1 cellular context compared by ENCODE assay signal in the genomic region with DNA sequence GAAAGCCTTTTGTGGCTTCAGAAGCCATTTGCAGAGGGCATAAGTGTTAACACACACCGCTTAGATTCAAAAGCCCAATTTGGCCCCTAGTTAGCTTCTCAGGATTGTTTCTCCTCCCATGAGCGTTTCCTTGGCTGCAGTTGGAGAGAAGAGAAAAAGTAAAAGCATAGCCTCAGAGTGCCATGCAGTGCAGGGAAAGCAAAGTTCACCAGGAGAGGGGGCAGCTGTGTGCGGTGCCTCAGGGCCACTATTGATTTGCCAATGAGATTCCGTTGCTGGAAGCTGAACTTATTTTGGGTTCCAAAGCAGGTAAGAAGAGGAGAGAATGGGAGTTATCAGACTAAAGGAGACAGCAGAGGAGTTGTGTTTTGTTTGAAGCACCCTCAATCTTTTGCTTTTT.
TF ChIP-seq lines count a peak whose summit lies in the region.

No MANE protein-coding gene starts in this region.

TF ChIP-seq in HepG2, 621 proteins besides CTCF, POLR2A, EP300 and RAD21 (continues in another document):
- TF ChIP-seq NCOA1 (CRISPR knock-in tag; IDR thresholded peaks at IDR 0.05) (no peak), ZNF24 (IDR thresholded peaks at IDR 0.05) (no peak), SMAD9 (CRISPR knock-in tag; IDR thresholded peaks at IDR 0.05) (no peak), KAT8 (CRISPR knock-in tag; IDR thresholded peaks at IDR 0.05) (0 out of 2 replicates have a peak, but pooled peaks have one; percentile 30), ATF7-NPFF (CRISPR knock-in tag; IDR thresholded peaks at IDR 0.05; ENCODE audit: low read depth) (0 out of 2 replicates have a peak, but pooled peaks have one; percentile 36), ZNF761 (CRISPR knock-in tag; conservative IDR thresholded peaks at IDR 0.05) (no peak), PPARG (CRISPR knock-in tag; conservative IDR thresholded peaks at IDR 0.05) (0 out of 2 replicates have a peak, but pooled peaks have one; percentile 53), RXRB (CRISPR knock-in tag; IDR thresholded peaks at IDR 0.05; ENCODE audit: borderline replicate concordance) (peak; percentile 55; the same call in 1 of the 2 replicates), HOXA7 (CRISPR knock-in tag; IDR thresholded peaks at IDR 0.05) (no peak), ZBTB7B (CRISPR knock-in tag; IDR thresholded peaks at IDR 0.05) (peak; percentile 54; the same call in 1 of the 2 replicates), ONECUT2 (CRISPR knock-in tag; IDR thresholded peaks at IDR 0.05) (peak; percentile 84), ZNF333 (CRISPR knock-in tag; IDR thresholded peaks at IDR 0.05; ENCODE audit: borderline replicate concordance) (no peak), ZNF550 (CRISPR knock-in tag; IDR thresholded peaks at IDR 0.05; ENCODE audit: borderline replicate concordance) (no peak), GATAD2A (CRISPR knock-in tag; IDR thresholded peaks at IDR 0.05) (peak; percentile 65; the same call in 1 of the 2 replicates), RFXAP (CRISPR knock-in tag; IDR thresholded peaks at IDR 0.05; ENCODE audit: borderline replicate concordance) (no peak), BCL6 (CRISPR knock-in tag; IDR thresholded peaks at IDR 0.05) (peak; percentile 55), YEATS4 (CRISPR knock-in tag; IDR thresholded peaks at IDR 0.05; ENCODE audit: borderline replicate concordance) (no peak), CREB1 (IDR thresholded peaks at IDR 0.05) (no peak), CREB1 (CRISPR knock-in tag; IDR thresholded peaks at IDR 0.05) (no peak), KDM3A (CRISPR knock-in tag; IDR thresholded peaks at IDR 0.05; ENCODE audit: low read depth) (peak; percentile 26; the same call in 1 of the 2 replicates), AHR (CRISPR knock-in tag; IDR thresholded peaks at IDR 0.05) (no peak), NFIB (CRISPR knock-in tag; IDR thresholded peaks at IDR 0.05; ENCODE audit: borderline replicate concordance) (no peak), HDAC1 (CRISPR knock-in tag; IDR thresholded peaks at IDR 0.05) (0 out of 2 replicates have a peak, but pooled peaks have one; percentile 7), STAT5B (CRISPR knock-in tag; IDR thresholded peaks at IDR 0.05) (no peak), HNF4A (CRISPR knock-in tag; IDR thresholded peaks at IDR 0.05) (peak; percentile 76), PLRG1 (conservative IDR thresholded peaks at IDR 0.05) (no peak), LCORL (IDR thresholded peaks at IDR 0.05) (no peak), LCORL (CRISPR knock-in tag; IDR thresholded peaks at IDR 0.05) (peak; percentile 71; the same call in 1 of the 2 replicates), ZKSCAN8 (CRISPR knock-in tag; IDR thresholded peaks at IDR 0.05; ENCODE audit: borderline replicate concordance) (0 out of 2 replicates have a peak, but pooled peaks have one; percentile 38), ZNF644 (CRISPR knock-in tag; IDR thresholded peaks at IDR 0.05; ENCODE audit: low read depth) (peak; percentile 66; the same call in 1 of the 2 replicates), MIXL1 (CRISPR knock-in tag; IDR thresholded peaks at IDR 0.05) (0 out of 2 replicates have a peak, but pooled peaks have one; percentile 41), SAP130 (CRISPR knock-in tag; IDR thresholded peaks at IDR 0.05; ENCODE audit: low read depth) (peak; percentile 32), POGZ (CRISPR knock-in tag; IDR thresholded peaks at IDR 0.05) (peak; percentile 27; the same call in 1 of the 2 replicates), ZMYM4 (CRISPR knock-in tag; IDR thresholded peaks at IDR 0.05) (peak; percentile 86), FOXO1 (CRISPR knock-in tag; IDR thresholded peaks at IDR 0.05) (0 out of 2 replicates have a peak, but pooled peaks have one; percentile 9), HDAC2 (CRISPR knock-in tag; IDR thresholded peaks at IDR 0.05) (peak; percentile 40; the same call in 1 of the 2 replicates), XRCC5 (optimal IDR thresholded peaks at IDR 0.05; ENCODE audit: low read length) (peak; percentile 53), ZNF790 (CRISPR knock-in tag; IDR thresholded peaks at IDR 0.05; ENCODE audit: borderline replicate concordance) (no peak), SMC3 (IDR thresholded peaks at IDR 0.05; ENCODE audit: low read length) (peak; percentile 70), ZNF12 (CRISPR knock-in tag; IDR thresholded peaks at IDR 0.05) (no peak), HOXA3 (CRISPR knock-in tag; IDR thresholded peaks at IDR 0.05) (peak; percentile 14; the same call in 1 of the 2 replicates)
- TF ChIP-seq, protein P1, sequence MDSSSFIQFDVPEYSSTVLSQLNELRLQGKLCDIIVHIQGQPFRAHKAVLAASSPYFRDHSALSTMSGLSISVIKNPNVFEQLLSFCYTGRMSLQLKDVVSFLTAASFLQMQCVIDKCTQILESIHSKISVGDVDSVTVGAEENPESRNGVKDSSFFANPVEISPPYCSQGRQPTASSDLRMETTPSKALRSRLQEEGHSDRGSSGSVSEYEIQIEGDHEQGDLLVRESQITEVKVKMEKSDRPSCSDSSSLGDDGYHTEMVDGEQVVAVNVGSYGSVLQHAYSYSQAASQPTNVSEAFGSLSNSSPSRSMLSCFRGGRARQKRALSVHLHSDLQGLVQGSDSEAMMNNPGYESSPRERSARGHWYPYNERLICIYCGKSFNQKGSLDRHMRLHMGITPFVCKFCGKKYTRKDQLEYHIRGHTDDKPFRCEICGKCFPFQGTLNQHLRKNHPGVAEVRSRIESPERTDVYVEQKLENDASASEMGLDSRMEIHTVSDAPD (CRISPR knock-in tag; IDR thresholded peaks at IDR 0.05) = no peak
- TF ChIP-seq, protein P2, sequence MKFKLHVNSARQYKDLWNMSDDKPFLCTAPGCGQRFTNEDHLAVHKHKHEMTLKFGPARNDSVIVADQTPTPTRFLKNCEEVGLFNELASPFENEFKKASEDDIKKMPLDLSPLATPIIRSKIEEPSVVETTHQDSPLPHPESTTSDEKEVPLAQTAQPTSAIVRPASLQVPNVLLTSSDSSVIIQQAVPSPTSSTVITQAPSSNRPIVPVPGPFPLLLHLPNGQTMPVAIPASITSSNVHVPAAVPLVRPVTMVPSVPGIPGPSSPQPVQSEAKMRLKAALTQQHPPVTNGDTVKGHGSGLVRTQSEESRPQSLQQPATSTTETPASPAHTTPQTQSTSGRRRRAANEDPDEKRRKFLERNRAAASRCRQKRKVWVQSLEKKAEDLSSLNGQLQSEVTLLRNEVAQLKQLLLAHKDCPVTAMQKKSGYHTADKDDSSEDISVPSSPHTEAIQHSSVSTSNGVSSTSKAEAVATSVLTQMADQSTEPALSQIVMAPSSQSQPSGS (CRISPR knock-in tag; IDR thresholded peaks at IDR 0.05) = 0 out of 2 replicates have a peak, but pooled peaks have one; percentile 38
- TF ChIP-seq, protein P3, sequence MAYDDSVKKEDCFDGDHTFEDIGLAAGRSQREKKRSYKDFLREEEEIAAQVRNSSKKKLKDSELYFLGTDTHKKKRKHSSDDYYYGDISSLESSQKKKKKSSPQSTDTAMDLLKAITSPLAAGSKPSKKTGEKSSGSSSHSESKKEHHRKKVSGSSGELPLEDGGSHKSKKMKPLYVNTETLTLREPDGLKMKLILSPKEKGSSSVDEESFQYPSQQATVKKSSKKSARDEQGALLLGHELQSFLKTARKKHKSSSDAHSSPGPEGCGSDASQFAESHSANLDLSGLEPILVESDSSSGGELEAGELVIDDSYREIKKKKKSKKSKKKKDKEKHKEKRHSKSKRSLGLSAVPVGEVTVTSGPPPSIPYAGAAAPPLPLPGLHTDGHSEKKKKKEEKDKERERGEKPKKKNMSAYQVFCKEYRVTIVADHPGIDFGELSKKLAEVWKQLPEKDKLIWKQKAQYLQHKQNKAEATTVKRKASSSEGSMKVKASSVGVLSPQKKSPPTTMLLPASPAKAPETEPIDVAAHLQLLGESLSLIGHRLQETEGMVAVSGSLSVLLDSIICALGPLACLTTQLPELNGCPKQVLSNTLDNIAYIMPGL (CRISPR knock-in tag; IDR thresholded peaks at IDR 0.05; ENCODE audit: borderline replicate concordance in 1 of 2, low read depth in 1 of 2) = 0 out of 4 replicates have a peak, but pooled peaks of 1 of the 2 experiments have one; percentile 44
- TF ChIP-seq, protein P4, sequence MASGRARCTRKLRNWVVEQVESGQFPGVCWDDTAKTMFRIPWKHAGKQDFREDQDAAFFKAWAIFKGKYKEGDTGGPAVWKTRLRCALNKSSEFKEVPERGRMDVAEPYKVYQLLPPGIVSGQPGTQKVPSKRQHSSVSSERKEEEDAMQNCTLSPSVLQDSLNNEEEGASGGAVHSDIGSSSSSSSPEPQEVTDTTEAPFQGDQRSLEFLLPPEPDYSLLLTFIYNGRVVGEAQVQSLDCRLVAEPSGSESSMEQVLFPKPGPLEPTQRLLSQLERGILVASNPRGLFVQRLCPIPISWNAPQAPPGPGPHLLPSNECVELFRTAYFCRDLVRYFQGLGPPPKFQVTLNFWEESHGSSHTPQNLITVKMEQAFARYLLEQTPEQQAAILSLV (CRISPR knock-in tag; IDR thresholded peaks at IDR 0.05; ENCODE audit: borderline replicate concordance) = no peak
- TF ChIP-seq, protein P5, sequence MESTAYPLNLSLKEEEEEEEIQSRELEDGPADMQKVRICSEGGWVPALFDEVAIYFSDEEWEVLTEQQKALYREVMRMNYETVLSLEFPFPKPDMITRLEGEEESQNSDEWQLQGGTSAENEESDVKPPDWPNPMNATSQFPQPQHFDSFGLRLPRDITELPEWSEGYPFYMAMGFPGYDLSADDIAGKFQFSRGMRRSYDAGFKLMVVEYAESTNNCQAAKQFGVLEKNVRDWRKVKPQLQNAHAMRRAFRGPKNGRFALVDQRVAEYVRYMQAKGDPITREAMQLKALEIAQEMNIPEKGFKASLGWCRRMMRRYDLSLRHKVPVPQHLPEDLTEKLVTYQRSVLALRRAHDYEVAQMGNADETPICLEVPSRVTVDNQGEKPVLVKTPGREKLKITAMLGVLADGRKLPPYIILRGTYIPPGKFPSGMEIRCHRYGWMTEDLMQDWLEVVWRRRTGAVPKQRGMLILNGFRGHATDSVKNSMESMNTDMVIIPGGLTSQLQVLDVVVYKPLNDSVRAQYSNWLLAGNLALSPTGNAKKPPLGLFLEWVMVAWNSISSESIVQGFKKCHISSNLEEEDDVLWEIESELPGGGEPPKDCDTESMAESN (CRISPR knock-in tag; conservative IDR thresholded peaks at IDR 0.05) = 0 out of 2 replicates have a peak, but pooled peaks have one; percentile 31
- TF ChIP-seq, protein P6, sequence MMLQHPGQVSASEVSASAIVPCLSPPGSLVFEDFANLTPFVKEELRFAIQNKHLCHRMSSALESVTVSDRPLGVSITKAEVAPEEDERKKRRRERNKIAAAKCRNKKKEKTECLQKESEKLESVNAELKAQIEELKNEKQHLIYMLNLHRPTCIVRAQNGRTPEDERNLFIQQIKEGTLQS (CRISPR knock-in tag; IDR thresholded peaks at IDR 0.05) = no peak
- TF ChIP-seq, protein P7, sequence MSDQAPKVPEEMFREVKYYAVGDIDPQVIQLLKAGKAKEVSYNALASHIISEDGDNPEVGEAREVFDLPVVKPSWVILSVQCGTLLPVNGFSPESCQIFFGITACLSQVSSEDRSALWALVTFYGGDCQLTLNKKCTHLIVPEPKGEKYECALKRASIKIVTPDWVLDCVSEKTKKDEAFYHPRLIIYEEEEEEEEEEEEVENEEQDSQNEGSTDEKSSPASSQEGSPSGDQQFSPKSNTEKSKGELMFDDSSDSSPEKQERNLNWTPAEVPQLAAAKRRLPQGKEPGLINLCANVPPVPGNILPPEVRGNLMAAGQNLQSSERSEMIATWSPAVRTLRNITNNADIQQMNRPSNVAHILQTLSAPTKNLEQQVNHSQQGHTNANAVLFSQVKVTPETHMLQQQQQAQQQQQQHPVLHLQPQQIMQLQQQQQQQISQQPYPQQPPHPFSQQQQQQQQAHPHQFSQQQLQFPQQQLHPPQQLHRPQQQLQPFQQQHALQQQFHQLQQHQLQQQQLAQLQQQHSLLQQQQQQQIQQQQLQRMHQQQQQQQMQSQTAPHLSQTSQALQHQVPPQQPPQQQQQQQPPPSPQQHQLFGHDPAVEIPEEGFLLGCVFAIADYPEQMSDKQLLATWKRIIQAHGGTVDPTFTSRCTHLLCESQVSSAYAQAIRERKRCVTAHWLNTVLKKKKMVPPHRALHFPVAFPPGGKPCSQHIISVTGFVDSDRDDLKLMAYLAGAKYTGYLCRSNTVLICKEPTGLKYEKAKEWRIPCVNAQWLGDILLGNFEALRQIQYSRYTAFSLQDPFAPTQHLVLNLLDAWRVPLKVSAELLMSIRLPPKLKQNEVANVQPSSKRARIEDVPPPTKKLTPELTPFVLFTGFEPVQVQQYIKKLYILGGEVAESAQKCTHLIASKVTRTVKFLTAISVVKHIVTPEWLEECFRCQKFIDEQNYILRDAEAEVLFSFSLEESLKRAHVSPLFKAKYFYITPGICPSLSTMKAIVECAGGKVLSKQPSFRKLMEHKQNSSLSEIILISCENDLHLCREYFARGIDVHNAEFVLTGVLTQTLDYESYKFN (CRISPR knock-in tag; conservative IDR thresholded peaks at IDR 0.05) = peak; percentile 75
- TF ChIP-seq, protein P8, sequence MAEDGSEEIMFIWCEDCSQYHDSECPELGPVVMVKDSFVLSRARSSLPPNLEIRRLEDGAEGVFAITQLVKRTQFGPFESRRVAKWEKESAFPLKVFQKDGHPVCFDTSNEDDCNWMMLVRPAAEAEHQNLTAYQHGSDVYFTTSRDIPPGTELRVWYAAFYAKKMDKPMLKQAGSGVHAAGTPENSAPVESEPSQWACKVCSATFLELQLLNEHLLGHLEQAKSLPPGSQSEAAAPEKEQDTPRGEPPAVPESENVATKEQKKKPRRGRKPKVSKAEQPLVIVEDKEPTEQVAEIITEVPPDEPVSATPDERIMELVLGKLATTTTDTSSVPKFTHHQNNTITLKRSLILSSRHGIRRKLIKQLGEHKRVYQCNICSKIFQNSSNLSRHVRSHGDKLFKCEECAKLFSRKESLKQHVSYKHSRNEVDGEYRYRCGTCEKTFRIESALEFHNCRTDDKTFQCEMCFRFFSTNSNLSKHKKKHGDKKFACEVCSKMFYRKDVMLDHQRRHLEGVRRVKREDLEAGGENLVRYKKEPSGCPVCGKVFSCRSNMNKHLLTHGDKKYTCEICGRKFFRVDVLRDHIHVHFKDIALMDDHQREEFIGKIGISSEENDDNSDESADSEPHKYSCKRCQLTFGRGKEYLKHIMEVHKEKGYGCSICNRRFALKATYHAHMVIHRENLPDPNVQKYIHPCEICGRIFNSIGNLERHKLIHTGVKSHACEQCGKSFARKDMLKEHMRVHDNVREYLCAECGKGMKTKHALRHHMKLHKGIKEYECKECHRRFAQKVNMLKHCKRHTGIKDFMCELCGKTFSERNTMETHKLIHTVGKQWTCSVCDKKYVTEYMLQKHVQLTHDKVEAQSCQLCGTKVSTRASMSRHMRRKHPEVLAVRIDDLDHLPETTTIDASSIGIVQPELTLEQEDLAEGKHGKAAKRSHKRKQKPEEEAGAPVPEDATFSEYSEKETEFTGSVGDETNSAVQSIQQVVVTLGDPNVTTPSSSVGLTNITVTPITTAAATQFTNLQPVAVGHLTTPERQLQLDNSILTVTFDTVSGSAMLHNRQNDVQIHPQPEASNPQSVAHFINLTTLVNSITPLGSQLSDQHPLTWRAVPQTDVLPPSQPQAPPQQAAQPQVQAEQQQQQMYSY (CRISPR knock-in tag; IDR thresholded peaks at IDR 0.05) = no peak
- TF ChIP-seq, protein P9, sequence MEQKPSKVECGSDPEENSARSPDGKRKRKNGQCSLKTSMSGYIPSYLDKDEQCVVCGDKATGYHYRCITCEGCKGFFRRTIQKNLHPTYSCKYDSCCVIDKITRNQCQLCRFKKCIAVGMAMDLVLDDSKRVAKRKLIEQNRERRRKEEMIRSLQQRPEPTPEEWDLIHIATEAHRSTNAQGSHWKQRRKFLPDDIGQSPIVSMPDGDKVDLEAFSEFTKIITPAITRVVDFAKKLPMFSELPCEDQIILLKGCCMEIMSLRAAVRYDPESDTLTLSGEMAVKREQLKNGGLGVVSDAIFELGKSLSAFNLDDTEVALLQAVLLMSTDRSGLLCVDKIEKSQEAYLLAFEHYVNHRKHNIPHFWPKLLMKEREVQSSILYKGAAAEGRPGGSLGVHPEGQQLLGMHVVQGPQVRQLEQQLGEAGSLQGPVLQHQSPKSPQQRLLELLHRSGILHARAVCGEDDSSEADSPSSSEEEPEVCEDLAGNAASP (CRISPR knock-in tag; IDR thresholded peaks at IDR 0.05; ENCODE audit: borderline replicate concordance) = peak; percentile 33; the same call in 1 of the 2 replicates
